20 cellular contexts compared by ENCODE assay signal in the genomic region with DNA sequence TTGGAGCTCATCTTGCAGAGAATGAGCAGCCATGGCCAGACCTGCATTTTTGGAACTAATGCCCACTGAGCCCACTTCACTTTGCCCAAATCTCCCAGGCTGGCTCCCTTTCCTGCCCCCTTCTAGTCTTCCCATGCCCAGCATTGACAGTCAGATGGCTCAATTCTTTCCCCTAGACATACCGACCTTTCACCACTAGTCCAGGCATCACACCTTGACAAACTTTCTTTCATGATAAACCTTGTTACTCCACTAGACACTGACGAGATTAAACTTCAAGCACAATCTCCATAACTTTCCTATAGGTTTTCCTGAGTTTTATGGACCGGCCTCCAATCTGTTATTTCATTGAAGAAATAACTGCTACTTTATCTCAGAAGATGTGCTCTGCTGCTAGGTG. TPM values are rescaled to one million over a fixed set of nuclear protein-coding genes. Genes with fewer than 3 reads are reported as not detected.
DNase-seq lines count a peak whose midpoint lies in the region; ATAC-seq, FAIRE-seq and TF ChIP-seq lines count a peak whose summit lies in the region.
"Had no signal": no experiment of that assay in that cellular context is flagged by ENCODE, and none has a peak within 500 bp of the region (broad histone marks: within the 10 kb centered on the region; RNA-seq: fewer than 3 reads in every experiment).

No MANE protein-coding gene starts in this region.

- TF ChIP-seq EP300 in suprapubic skin (IDR thresholded peaks at IDR 0.05) = no peak

- no peaks in the 10 kb centered on the region for H3K27me3 ChIP-seq in suprapubic skin
- H3K27me3 ChIP-seq: BLaER1, right lobe of liver, stomach had no signal

- POLR2A ChIA-PET in RWPE1 (lab: Yijun Ruan, JAX; ENCODE audit: low non-redundant PET) = no interaction called here

- TF ChIP-seq POLR2A in suprapubic skin (IDR thresholded peaks at IDR 0.05) (no peak), H54 (IDR thresholded peaks at IDR 0.05; ENCODE audit: low read depth, low read length) (no peak)

- H3K27ac ChIP-seq in RWPE1 = peak overlapping the region; percentile 66
- H3K27ac ChIP-seq in coronary artery = peak overlapping the region; percentile 25 to 53
- H3K27ac ChIP-seq in suprapubic skin = no peak overlapping the region
- H3K27ac ChIP-seq: BLaER1, KMS-11 had no signal

- 70% methylated on average over 3 of the region's 3 CpGs for WGBS in suprapubic skin

- TF ChIP-seq CTCF in RWPE1 (conservative IDR thresholded peaks at IDR 0.05; ENCODE audit: low read depth) (no peak), coronary artery (IDR thresholded peaks at IDR 0.05) (no peak), mucosa of descending colon (IDR thresholded peaks at IDR 0.05) (no peak), suprapubic skin (IDR thresholded peaks at IDR 0.05) (no peak)

- no peak for DNase-seq in RWPE1 (ENCODE audit: low spot score)
- no peak for DNase-seq in coronary artery (ENCODE audit: low spot score)
- DNase-seq in mucosa of descending colon = no peak
- DNase-seq in suprapubic skin (ENCODE audit: low spot score in 2 of 2) = no peak
- no peak for DNase-seq in GM19238 (ENCODE audit: insufficient read length, low spot score)
- DNase-seq in AG08396 (ENCODE audit: low spot score) = no peak
- no peak for DNase-seq in H54 (ENCODE audit: insufficient read length, low spot score)
- DNase-seq: activated B cell treated with CpG ODN at 0.5 μM for 24 hours; activated T-cell treated with anti-CD3 and anti-CD28 coated beads, Interleukin-2, amount 50 U/mL, for 48 hours; left cardiac atrium; NCI-H1092; NCI-H2081; right lobe of liver; stimulated activated CD4-positive, alpha-beta T cell treated with anti-CD3 and anti-CD28 coated beads, Interleukin-2, amount 100 ng/mL, for 48 hours; stomach; T-helper 17 cell had no signal

- CTCF ChIA-PET in RWPE1 (lab: Yijun Ruan, JAX) = interaction anchor here (0.7 kb wide), 1 partner anchor 52 kb away, joined by 3 read pairs; no protein-coding TSS in a partner anchor

- ATAC-seq in mucosa of descending colon = peak; percentile 17
- ATAC-seq: T-helper 17 cell had no signal

- intact Hi-C loops in mucosa of descending colon (cut with DNase I, micrococcal nuclease) = no loop called here

- H3K36me3 ChIP-seq in mucosa of descending colon (ENCODE audit: low read depth) (no peaks in the 10 kb centered on the region), suprapubic skin (no peaks in the 10 kb centered on the region)
- H3K36me3 ChIP-seq: BLaER1, right lobe of liver, stomach had no signal

- FAIRE-seq in H54 (lab: Jason Lieb, UNC) = no peak
- FAIRE-seq: bronchial epithelial cell, D721Med had no signal

- H3K4me1 ChIP-seq in mucosa of descending colon (ENCODE audit: low read depth) (no peaks in the 10 kb centered on the region), suprapubic skin (peaks cover 13% of the 10 kb centered on the region)
- H3K4me1 ChIP-seq: right lobe of liver had no signal

- H3K9me3 ChIP-seq in mucosa of descending colon (no peaks in the 10 kb centered on the region), suprapubic skin (no peaks in the 10 kb centered on the region)
- H3K9me3 ChIP-seq: BLaER1, right lobe of liver, stomach had no signal

- H3K4me3 ChIP-seq in coronary artery (no peak overlapping the region), mucosa of descending colon (no peak overlapping the region), suprapubic skin (no peak overlapping the region)
- H3K4me3 ChIP-seq: BLaER1, right lobe of liver, stomach had no signal

RNA-seq across cellular contexts. Expression of a gene that starts 47.8 kb away (rescaled TPM):
- 10 to 100 TPM; 14.0 to 41.0 (median 23.4) TPM for total RNA-seq in mucosa of descending colon
- total RNA-seq in suprapubic skin = 10 to 100 TPM; 24.2 to 40.1 (median 28.0) TPM
